ENCODE assay signal across 27 cellular contexts in the genomic region with DNA sequence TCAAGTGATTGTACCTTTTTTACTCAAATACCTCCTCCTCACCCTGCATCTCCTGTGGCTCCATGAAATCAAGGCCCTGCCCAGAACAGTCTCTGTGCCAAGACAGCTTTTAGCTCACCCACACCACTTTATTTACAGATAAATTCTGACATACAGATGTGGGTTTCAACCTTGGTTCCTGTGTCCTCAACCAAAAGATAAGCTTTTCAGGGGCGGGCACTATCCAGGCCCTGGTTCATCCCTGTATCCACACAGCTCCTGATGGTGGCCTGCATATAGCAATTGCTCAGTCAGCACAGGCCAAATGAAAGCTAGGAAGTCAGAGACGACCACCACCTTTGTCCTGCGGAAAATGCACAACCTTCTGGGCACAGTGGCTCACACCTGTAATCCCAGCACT. TPM values are rescaled to one million over a fixed set of nuclear protein-coding genes. Genes with fewer than 3 reads are reported as not detected.
A peak's percentile ranks its signal among the peaks of the same experiment; 100 is the strongest.
DNase-seq lines count a peak whose midpoint lies in the region; ATAC-seq, FAIRE-seq and TF ChIP-seq lines count a peak whose summit lies in the region.
"Had no signal": no experiment of that assay in that cellular context is flagged by ENCODE, and none has a peak within 500 bp of the region (broad histone marks: within the 10 kb centered on the region; RNA-seq: fewer than 3 reads in every experiment).

No MANE protein-coding gene starts in this region.

- H3K27ac ChIP-seq in Karpas-422 (ENCODE audit: low read length): peak overlapping the region; percentile 96
- H3K27ac ChIP-seq in endothelial cell of umbilical vein (ENCODE audit: insufficient read depth, low read depth, low read length): peak overlapping the region; percentile 88
- H3K27ac ChIP-seq in liver (ENCODE audit: low read depth in 1 of 2, low read length in 2 of 2): peak overlapping the region; percentile 81 to 88
- peak overlapping the region; percentile 79 for H3K27ac ChIP-seq in smooth muscle cell (ENCODE audit: low read depth)
- peak overlapping the region in 1 of 2 donors; percentile 4 for H3K27ac ChIP-seq in coronary artery
- H3K27ac ChIP-seq: neutrophil, thyroid gland had no signal

- H2AFZ ChIP-seq in Karpas-422 (ENCODE audit: low read length): no peak overlapping the region
- no peak overlapping the region for H2AFZ ChIP-seq in endothelial cell of umbilical vein (ENCODE audit: low read depth, low read length)
- H2AFZ ChIP-seq in smooth muscle cell (ENCODE audit: low read depth): no peak overlapping the region

- BruUV-seq in endothelial cell of umbilical vein (replicated peaks; lab: Mats Ljungman, UMichigan): no TSS peak

- H3K4me3 ChIP-seq in Karpas-422 (ENCODE audit: low read length): no peak overlapping the region
- no peak overlapping the region for H3K4me3 ChIP-seq in endothelial cell of umbilical vein (replicated peaks in 1 of 3; ENCODE audit: insufficient read depth in 1 of 3, low read depth in 1 of 3, low read length in 3 of 3)
- H3K4me3 ChIP-seq in liver (ENCODE audit: low read depth in 1 of 3, low read length in 3 of 3): no peak overlapping the region
- H3K4me3 ChIP-seq in smooth muscle cell: no peak overlapping the region
- no peak overlapping the region for H3K4me3 ChIP-seq in coronary artery
- H3K4me3 ChIP-seq: esophagus muscularis mucosa, psoas muscle, thyroid gland had no signal

- H3K36me3 ChIP-seq in Karpas-422 (ENCODE audit: insufficient read depth, low read length): peaks cover 13% of the 10 kb centered on the region; the same call in 1 of the 2 replicates
- H3K36me3 ChIP-seq in endothelial cell of umbilical vein (ENCODE audit: control insufficient read depth in 2 of 2, extremely low read depth in 1 of 2, insufficient read depth in 2 of 2, low read length in 2 of 2): no peaks in the 10 kb centered on the region
- peaks cover 0 to 2% (median 0%) of the 10 kb centered on the region in 4 donors for H3K36me3 ChIP-seq in liver (ENCODE audit: control insufficient read depth in 4 of 4, insufficient read depth in 3 of 4, low read depth in 1 of 4, low read length in 3 of 4)
- H3K36me3 ChIP-seq in smooth muscle cell (ENCODE audit: low read depth): no peaks in the 10 kb centered on the region
- H3K36me3 ChIP-seq: neutrophil, thyroid gland had no signal

- CTCF ChIA-PET in endothelial cell of umbilical vein (lab: Charles Lee): interaction anchor here (0.8 to 3.1 kb wide), 11 partner anchors 8 to 147 kb away, joined by 3 to 17 read pairs (median 5); a partner anchor contains a TSS

- intact Hi-C loops in endothelial cell of umbilical vein (cut with micrococcal nuclease): no loop called here

- H3K79me2 ChIP-seq in Karpas-422 (ENCODE audit: low read length): peaks cover 79% of the 10 kb centered on the region
- peaks cover 88% of the 10 kb centered on the region for H3K79me2 ChIP-seq in endothelial cell of umbilical vein (ENCODE audit: control insufficient read depth, insufficient read depth, low read length)
- peaks cover 85% of the 10 kb centered on the region for H3K79me2 ChIP-seq in smooth muscle cell (ENCODE audit: low read depth)

- no peaks in the 10 kb centered on the region for H3K9me2 ChIP-seq in Karpas-422 (replicated peaks; ENCODE audit: insufficient read depth, low read length)

- H3K4me2 ChIP-seq in Karpas-422 (ENCODE audit: low read depth, low read length, poor library complexity, severe bottlenecking): peak overlapping the region; percentile 75
- no peak overlapping the region for H3K4me2 ChIP-seq in endothelial cell of umbilical vein (ENCODE audit: insufficient read depth, low read length)
- no peak overlapping the region for H3K4me2 ChIP-seq in smooth muscle cell

- no peaks in the 10 kb centered on the region for H3K27me3 ChIP-seq in Karpas-422 (ENCODE audit: low read length)
- H3K27me3 ChIP-seq in endothelial cell of umbilical vein (ENCODE audit: control insufficient read depth in 2 of 2, insufficient read depth in 2 of 2, low read length in 2 of 2): no peaks in the 10 kb centered on the region
- no peaks in the 10 kb centered on the region for H3K27me3 ChIP-seq in liver (ENCODE audit: control insufficient read depth in 4 of 4, insufficient read depth in 4 of 4, low read length in 3 of 4)
- H3K27me3 ChIP-seq in smooth muscle cell (ENCODE audit: low read depth): no peaks in the 10 kb centered on the region
- H3K27me3 ChIP-seq: esophagus muscularis mucosa, thyroid gland had no signal

- ATAC-seq in HG03175 (IDR thresholded peaks at IDR 0.05; ENCODE audit: unreplicated experiment): no peak
- ATAC-seq: activated CD8-positive, alpha-beta T cell treated with anti-CD3 and anti-CD28 coated beads for 36 hours; psoas muscle; T-cell had no signal

- peaks cover 33% of the 10 kb centered on the region for H3F3A ChIP-seq in smooth muscle cell (ENCODE audit: low read depth)

- no peaks in the 10 kb centered on the region for H3K9me3 ChIP-seq in Karpas-422 (ENCODE audit: low read length)
- H3K9me3 ChIP-seq in endothelial cell of umbilical vein (replicated peaks; ENCODE audit: control insufficient read depth, insufficient read depth, low read length): no peaks in the 10 kb centered on the region
- H3K9me3 ChIP-seq in liver (ENCODE audit: control insufficient read depth in 4 of 4, low read length in 3 of 4): no peaks in the 10 kb centered on the region
- no peaks in the 10 kb centered on the region for H3K9me3 ChIP-seq in smooth muscle cell (replicated peaks; ENCODE audit: low read depth)
- H3K9me3 ChIP-seq: esophagus muscularis mucosa, neutrophil, psoas muscle, thyroid gland had no signal

- no peak for FAIRE-seq in endothelial cell of umbilical vein (lab: Jason Lieb, UNC)
- FAIRE-seq: colon, frontal cortex, H54 had no signal

- TF ChIP-seq RAD21 in liver (IDR thresholded peaks at IDR 0.05): peak; percentile 16 to 21

- dilution Hi-C loops in endothelial cell of umbilical vein (cut with MboI; ENCODE audit: extremely low pct_ligation_motif_present, low sequenced_read_pairs): no loop called here

- H4K20me1 ChIP-seq in Karpas-422 (ENCODE audit: insufficient read depth, low read depth, low read length): peaks cover 23% of the 10 kb centered on the region; the same call in 1 of the 2 replicates
- no peaks in the 10 kb centered on the region for H4K20me1 ChIP-seq in endothelial cell of umbilical vein (replicated peaks; ENCODE audit: control insufficient read depth, extremely low read depth, insufficient read depth, low read length)
- peaks cover 95% of the 10 kb centered on the region for H4K20me1 ChIP-seq in smooth muscle cell (ENCODE audit: low read depth)

- 51% methylated on average over 3 of the region's 3 CpGs for WGBS in liver
- 90% methylated on average over 3 of the region's 3 CpGs for WGBS in smooth muscle cell (ENCODE audit: low lambda C conversion rate)

- H3K9me1 ChIP-seq in endothelial cell of umbilical vein (replicated peaks; ENCODE audit: control insufficient read depth, extremely low read depth, insufficient read depth, low read length): no peaks in the 10 kb centered on the region

- TF ChIP-seq CTCF in endothelial cell of umbilical vein (IDR thresholded peaks at IDR 0.05; ENCODE audit: extremely low read depth in 1 of 2, insufficient read depth in 1 of 2, low read depth in 1 of 2, low read length in 2 of 2) (no peak), liver (IDR thresholded peaks at IDR 0.05; ENCODE audit: low read depth, low read length, missing input control) (no peak), smooth muscle cell (IDR thresholded peaks at IDR 0.05; ENCODE audit: borderline replicate concordance, insufficient read depth, poor library complexity, severe bottlenecking) (no peak), coronary artery (IDR thresholded peaks at IDR 0.05) (no peak)

- TF ChIP-seq POLR2A in endothelial cell of umbilical vein (IDR thresholded peaks at IDR 0.05; ENCODE audit: low read depth, low read length): no peak

- POLR2A ChIA-PET in endothelial cell of umbilical vein (lab: Charles Lee): no interaction called here

- DNase-seq in Karpas-422 (no peak), endothelial cell of umbilical vein (ENCODE audit: low read depth, low spot score) (no peak), smooth muscle cell (lab: John Stamatoyannopoulos, UW; ENCODE audit: unreplicated experiment) (no peak), globus pallidus (ENCODE audit: low spot score) (no peak), coronary artery (ENCODE audit: low spot score) (no peak)
- DNase-seq in stimulated activated CD4-positive, alpha-beta T cell treated with anti-CD3 and anti-CD28 coated beads, Interleukin-4, amount 100 ng/mL, for 1 hour: no peak
- DNase-seq: activated CD8-positive, alpha-beta T cell treated with anti-CD3 and anti-CD28 coated beads for 36 hours; activated effector memory CD4-positive, alpha-beta T cell treated with anti-CD3 and anti-CD28 coated beads, Interleukin-2, amount 50 U/mL, for 16 hours; activated T-cell treated with anti-CD3 and anti-CD28 coated beads for 4 hours; CD4-positive, CD25-positive, alpha-beta regulatory T cell; effector memory CD4-positive, alpha-beta T cell; EL; mammary epithelial cell; NCI-H1092; NCI-H187 treated with DMSO at 0.1 percent for 48 hours; psoas muscle; stimulated activated CD4-positive, alpha-beta T cell treated with anti-CD3 and anti-CD28 coated beads, Interleukin-2, amount 100 ng/mL, for 48 hours; stimulated activated naive B cell treated with anti-CD40 and anti-IgM and Interleukin-4, amounts not matched to agents 10 μg/mL and 1 μg/mL and 100 μg/mL, for 72 hours; T-cell; thyroid gland had no signal

- H3K9ac ChIP-seq in Karpas-422 (ENCODE audit: low read length): peak overlapping the region; percentile 56
- no peak overlapping the region for H3K9ac ChIP-seq in endothelial cell of umbilical vein (replicated peaks; ENCODE audit: extremely low read depth, insufficient read depth, low read length)
- no peak overlapping the region for H3K9ac ChIP-seq in liver (ENCODE audit: low read depth in 1 of 2, low read length in 2 of 2)
- no peak overlapping the region for H3K9ac ChIP-seq in smooth muscle cell (ENCODE audit: low read depth)

- H3K4me1 ChIP-seq in Karpas-422 (ENCODE audit: low read length) (peaks cover 100% of the 10 kb centered on the region), endothelial cell of umbilical vein (ENCODE audit: control insufficient read depth, extremely low read depth, insufficient read depth, low read length) (peaks cover 58% of the 10 kb centered on the region), liver (ENCODE audit: control insufficient read depth in 4 of 4, insufficient read depth in 4 of 4, low read length in 3 of 4) (peaks cover 31 to 84% (median 77%) of the 10 kb centered on the region in 4 donors), smooth muscle cell (ENCODE audit: low read depth) (peaks cover 66% of the 10 kb centered on the region)

RNA-seq across cellular contexts. Expression of a gene that starts 8.3 kb away (rescaled TPM):
- total RNA-seq in Karpas-422 (2014; rRNA removed; shearing (Covaris generic); ENCODE audit: low replicate concordance): 27.1 and 42.8 TPM in 2 replicates
- total RNA-seq in endothelial cell of umbilical vein: 22.3 and 24.9 TPM in 2 replicates
- polyA plus RNA-seq in endothelial cell of umbilical vein: 13.3 and 13.4 TPM in 2 replicates
- polyA plus RNA-seq in endothelial cell of umbilical vein (2011; cell fraction: cytosol; rRNA removed): 14.1 and 14.4 TPM in 2 replicates
- polyA plus RNA-seq in endothelial cell of umbilical vein (2011; cell fraction: nucleus; rRNA removed): 20.6 and 22.2 TPM in 2 replicates
- 10.6 and 11.3 TPM in 2 replicates for polyA plus RNA-seq in endothelial cell of umbilical vein (2012)
- polyA minus RNA-seq in endothelial cell of umbilical vein: 11.6 and 14.5 TPM in 2 replicates
- 9.3 TPM for polyA minus RNA-seq in endothelial cell of umbilical vein (2011; cell fraction: cytosol; rRNA and poly(A)+ RNA removed)
- polyA minus RNA-seq in endothelial cell of umbilical vein (2011; cell fraction: nucleus; rRNA and poly(A)+ RNA removed): 18.9 and 33.0 TPM in 2 replicates
- total RNA-seq in liver: 10 to 100 TPM in 1 of 2 donors, 1 to 10 TPM in 1; 3.4 to 17.3 TPM
- polyA plus RNA-seq in liver: 10 to 100 TPM in 1 of 2 donors, 1 to 10 TPM in 1; 3.6 to 10.4 TPM
- 14.3 and 16.4 TPM in 2 replicates for total RNA-seq in smooth muscle cell
- 32.4 and 35.0 TPM in 2 replicates for polyA plus RNA-seq in smooth muscle cell
